18 cellular contexts compared by ENCODE assay signal in the genomic region with DNA sequence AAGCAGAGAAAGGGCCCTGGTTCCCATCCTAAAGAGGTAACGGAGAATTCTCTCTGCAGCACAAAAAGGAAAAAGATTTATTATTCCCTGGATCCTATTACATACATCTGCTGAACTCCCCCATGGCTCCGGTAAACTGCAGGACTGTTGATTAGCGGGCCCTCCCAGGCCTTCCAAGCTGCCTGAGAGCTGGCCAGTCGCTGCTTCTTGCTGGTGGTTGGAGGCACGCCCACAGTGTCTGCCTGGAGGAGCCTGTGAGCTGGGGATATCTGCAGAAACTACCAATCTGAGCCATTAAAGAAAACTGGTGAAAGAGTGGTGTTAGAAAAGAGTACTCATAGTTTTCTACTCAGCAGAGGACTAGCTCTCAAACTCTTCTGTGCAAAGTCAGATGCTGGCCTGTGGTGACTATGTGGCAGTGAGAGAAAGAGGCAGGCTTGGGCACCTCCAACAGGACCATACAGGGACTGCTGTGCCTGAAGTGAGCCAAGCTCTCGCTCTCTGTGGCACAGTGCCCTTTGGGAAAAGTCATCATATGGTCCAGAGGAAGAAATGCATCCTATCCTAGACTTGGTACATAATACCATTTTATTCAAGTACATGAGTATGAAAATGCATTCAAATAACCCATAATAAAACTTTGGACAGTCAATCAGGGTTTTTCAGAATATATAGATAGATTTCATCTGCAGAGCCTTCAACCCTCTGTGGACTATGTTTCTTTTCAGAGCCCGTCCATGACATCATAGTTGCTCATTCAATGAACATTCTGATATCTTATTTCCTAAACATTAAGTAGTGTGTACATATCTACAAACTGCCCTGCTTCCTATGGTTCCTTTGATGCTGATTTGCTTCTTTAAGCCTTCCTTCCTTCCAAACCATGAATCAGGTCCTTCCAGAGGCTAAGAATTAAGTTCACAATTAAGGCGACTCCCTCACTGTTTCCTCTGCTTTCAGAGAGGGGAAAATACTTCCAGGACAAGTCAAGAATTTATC.
DNase-seq lines count a peak whose midpoint lies in the region; ATAC-seq and TF ChIP-seq lines count a peak whose summit lies in the region.
"Had no signal": no experiment of that assay in that cellular context is flagged by ENCODE, and none has a peak within 500 bp of the region (broad histone marks: within the 10 kb centered on the region; RNA-seq: fewer than 3 reads in every experiment).

No MANE protein-coding gene starts in this region.

- H3K27ac ChIP-seq in hepatocyte, result no peak overlapping the region
- H3K27ac ChIP-seq: 22Rv1, epithelial cell of prostate, neutrophil had no signal

- 63% methylated on average over 8 of the region's 8 CpGs for WGBS in hepatocyte (ENCODE audit: low lambda C conversion rate, missing lambda C conversion rate)

- no peaks in the 10 kb centered on the region for H3K79me2 ChIP-seq in hepatocyte

- peak; percentile 99 for ATAC-seq in WTC11
- ATAC-seq in HG03280 (IDR thresholded peaks at IDR 0.05; ENCODE audit: unreplicated experiment), result no peak
- ATAC-seq: activated CD4-positive, CD25-positive, alpha-beta regulatory T cell treated with anti-CD3 and anti-CD28 coated beads, Interleukin-2, amount 50 U/mL, for 24 hours; activated T-helper 17 cell treated with anti-CD3 and anti-CD28 coated beads, Interleukin-2, amount 50 U/mL, for 72 hours had no signal

- CTCF ChIA-PET in WTC11 (lab: Charles Lee), result interaction anchor here (0.6 to 1.3 kb wide), 19 partner anchors 14 to 397 kb away, joined by 3 to 22 read pairs (median 4); partner anchors contain the start of gene LYPD1

- peaks cover 8% of the 10 kb centered on the region for H3K9me3 Mint-ChIP-seq in WTC11

- no peak overlapping the region for H3K4me2 ChIP-seq in hepatocyte

- H3K4me1 ChIP-seq in hepatocyte (ENCODE audit: insufficient read depth), result no peaks in the 10 kb centered on the region
- H3K4me1 ChIP-seq: Caco-2 had no signal

- H3K9me2 ChIP-seq in hepatocyte (replicated peaks; ENCODE audit: insufficient read depth), result no peaks in the 10 kb centered on the region

- no peaks in the 10 kb centered on the region for H3K9me3 ChIP-seq in hepatocyte (ENCODE audit: low read depth)
- H3K9me3 ChIP-seq: neutrophil, upper lobe of left lung had no signal

- no peak for TF ChIP-seq CTCF in WTC11 (IDR thresholded peaks at IDR 0.05)
- TF ChIP-seq CTCF in hepatocyte (IDR thresholded peaks at IDR 0.05; ENCODE audit: poor library complexity), result peak; percentile 11
- peak; percentile 27 for TF ChIP-seq CTCF in retinal pigment epithelial cell (conservative IDR thresholded peaks at IDR 0.05; ENCODE audit: low read depth, low read length)

- H4K20me1 ChIP-seq in hepatocyte (ENCODE audit: insufficient read depth, poor library complexity, severe bottlenecking), result no peaks in the 10 kb centered on the region

- H2AFZ ChIP-seq in hepatocyte, result no peak overlapping the region

- H3K4me3 Mint-ChIP-seq in WTC11, result no peak overlapping the region
- H3K4me3 Mint-ChIP-seq: activated T-helper 17 cell treated with anti-CD3 and anti-CD28 coated beads, Interleukin-2, amount 50 U/mL, for 72 hours had no signal

- H3K4me3 ChIP-seq in hepatocyte (no peak overlapping the region), retinal pigment epithelial cell (ENCODE audit: low read length) (no peak overlapping the region)
- H3K4me3 ChIP-seq: upper lobe of left lung had no signal

- no peaks in the 10 kb centered on the region for H3K27me3 Mint-ChIP-seq in WTC11 (ENCODE audit: low read depth)
- H3K27me3 Mint-ChIP-seq: activated T-helper 17 cell treated with anti-CD3 and anti-CD28 coated beads, Interleukin-2, amount 50 U/mL, for 72 hours had no signal

- H3K4me1 Mint-ChIP-seq in WTC11, result peaks cover 6% of the 10 kb centered on the region
- H3K4me1 Mint-ChIP-seq: activated T-helper 17 cell treated with anti-CD3 and anti-CD28 coated beads, Interleukin-2, amount 50 U/mL, for 72 hours had no signal

- no peak overlapping the region for H3K27ac Mint-ChIP-seq in WTC11
- H3K27ac Mint-ChIP-seq: activated T-helper 17 cell treated with anti-CD3 and anti-CD28 coated beads, Interleukin-2, amount 50 U/mL, for 72 hours had no signal

- DNase-seq in NCI-H1417 (lab: John Stamatoyannopoulos, UW) (peak in 2 of 3 experiments; percentile 0 to 3), NCI-H1417 treated with DMSO at 0.1 percent for 48 hours (lab: John Stamatoyannopoulos, UW) (no peak), WTC11 (ENCODE audit: low spot score) (peak; percentile 38), hepatocyte (ENCODE audit: low spot score) (peak; percentile 15), retinal pigment epithelial cell (ENCODE audit: low read depth) (no peak)
- DNase-seq in activated naive CD4-positive, alpha-beta T cell (lab: John Stamatoyannopoulos, UW), result no peak
- no peak for DNase-seq in activated T-cell treated with anti-CD3 and anti-CD28 coated beads, Interleukin-2, amount 50 U/mL, for 1 hour
- DNase-seq: kidney, NCI-H1048, NCI-H69 had no signal

- POLR2A ChIA-PET in WTC11 (lab: Charles Lee), result no interaction called here

- peaks cover 4% of the 10 kb centered on the region; the same call in 1 of the 2 replicates for H3K36me3 Mint-ChIP-seq in WTC11

- H3K27me3 ChIP-seq in hepatocyte, result no peaks in the 10 kb centered on the region
- H3K27me3 ChIP-seq: neutrophil, upper lobe of left lung had no signal

- H3K36me3 ChIP-seq in hepatocyte (replicated peaks; ENCODE audit: insufficient read depth, low read depth), result no peaks in the 10 kb centered on the region
- H3K36me3 ChIP-seq: neutrophil, upper lobe of left lung had no signal

TF ChIP-seq in WTC11, 78 proteins besides CTCF, POLR2A, EP300 and RAD21 (continues in another document):
- TF ChIP-seq CBFB (CRISPR knock-in tag; IDR thresholded peaks at IDR 0.05; ENCODE audit: low read depth) (no peak), E2F1 (CRISPR knock-in tag; IDR thresholded peaks at IDR 0.05) (no peak), ARID4B (CRISPR knock-in tag; IDR thresholded peaks at IDR 0.05; ENCODE audit: borderline replicate concordance) (no peak), SMAD3 (CRISPR knock-in tag; IDR thresholded peaks at IDR 0.05; ENCODE audit: borderline replicate concordance) (no peak), ZBTB21 (CRISPR knock-in tag; IDR thresholded peaks at IDR 0.05; ENCODE audit: borderline replicate concordance) (no peak), ZNF423 (CRISPR knock-in tag; IDR thresholded peaks at IDR 0.05) (no peak)
- TF ChIP-seq, protein P1, sequence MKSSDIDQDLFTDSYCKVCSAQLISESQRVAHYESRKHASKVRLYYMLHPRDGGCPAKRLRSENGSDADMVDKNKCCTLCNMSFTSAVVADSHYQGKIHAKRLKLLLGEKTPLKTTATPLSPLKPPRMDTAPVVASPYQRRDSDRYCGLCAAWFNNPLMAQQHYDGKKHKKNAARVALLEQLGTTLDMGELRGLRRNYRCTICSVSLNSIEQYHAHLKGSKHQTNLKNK (CRISPR knock-in tag; IDR thresholded peaks at IDR 0.05), result no peak
- TF ChIP-seq, protein P2, sequence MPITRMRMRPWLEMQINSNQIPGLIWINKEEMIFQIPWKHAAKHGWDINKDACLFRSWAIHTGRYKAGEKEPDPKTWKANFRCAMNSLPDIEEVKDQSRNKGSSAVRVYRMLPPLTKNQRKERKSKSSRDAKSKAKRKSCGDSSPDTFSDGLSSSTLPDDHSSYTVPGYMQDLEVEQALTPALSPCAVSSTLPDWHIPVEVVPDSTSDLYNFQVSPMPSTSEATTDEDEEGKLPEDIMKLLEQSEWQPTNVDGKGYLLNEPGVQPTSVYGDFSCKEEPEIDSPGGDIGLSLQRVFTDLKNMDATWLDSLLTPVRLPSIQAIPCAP (CRISPR knock-in tag; IDR thresholded peaks at IDR 0.05), result no peak

Comparison
In these comparisons a context has a peak if more than half of its experiments do, and no peak if none do; other contexts are left out.
1. DNase-seq: peak in NCI-H1417 (2 of 3), WTC11 (single experiment) and hepatocyte (single experiment); none in NCI-H1417 treated with DMSO at 0.1 percent for 48 hours (single experiment), retinal pigment epithelial cell (single experiment), activated naive CD4-positive, alpha-beta T cell (0 of 4) and activated T-cell treated with anti-CD3 and anti-CD28 coated beads, Interleukin-2, amount 50 U/mL, for 1 hour (single experiment).